Comparison of ENCODE assay signal across 1 cellular context in the genomic region with DNA sequence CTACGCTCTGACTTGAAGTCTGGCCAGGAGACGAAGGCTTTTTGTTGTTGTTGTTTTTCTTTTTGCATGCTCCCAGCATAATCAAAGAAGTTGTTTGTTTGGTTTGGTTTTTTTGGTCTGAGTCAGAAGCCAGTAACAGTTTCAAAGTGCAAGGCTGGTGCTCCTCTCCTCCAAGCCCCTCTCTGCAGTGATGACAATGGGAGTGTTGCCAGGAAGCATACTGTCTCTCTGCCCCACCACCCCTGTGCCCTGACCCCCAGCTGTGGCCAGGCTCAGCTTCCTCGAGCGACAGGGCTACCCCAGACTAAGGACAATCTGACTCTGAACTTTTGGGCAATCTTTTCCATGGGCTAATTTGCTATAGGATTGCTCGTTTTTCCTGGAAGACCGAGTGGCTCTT.
TF ChIP-seq lines count a peak whose summit lies in the region.

No MANE protein-coding gene starts in this region.

TF ChIP-seq in HCT116, 20 proteins besides CTCF, POLR2A, EP300 and RAD21 (continued from another document):
- TF ChIP-seq, protein P1, sequence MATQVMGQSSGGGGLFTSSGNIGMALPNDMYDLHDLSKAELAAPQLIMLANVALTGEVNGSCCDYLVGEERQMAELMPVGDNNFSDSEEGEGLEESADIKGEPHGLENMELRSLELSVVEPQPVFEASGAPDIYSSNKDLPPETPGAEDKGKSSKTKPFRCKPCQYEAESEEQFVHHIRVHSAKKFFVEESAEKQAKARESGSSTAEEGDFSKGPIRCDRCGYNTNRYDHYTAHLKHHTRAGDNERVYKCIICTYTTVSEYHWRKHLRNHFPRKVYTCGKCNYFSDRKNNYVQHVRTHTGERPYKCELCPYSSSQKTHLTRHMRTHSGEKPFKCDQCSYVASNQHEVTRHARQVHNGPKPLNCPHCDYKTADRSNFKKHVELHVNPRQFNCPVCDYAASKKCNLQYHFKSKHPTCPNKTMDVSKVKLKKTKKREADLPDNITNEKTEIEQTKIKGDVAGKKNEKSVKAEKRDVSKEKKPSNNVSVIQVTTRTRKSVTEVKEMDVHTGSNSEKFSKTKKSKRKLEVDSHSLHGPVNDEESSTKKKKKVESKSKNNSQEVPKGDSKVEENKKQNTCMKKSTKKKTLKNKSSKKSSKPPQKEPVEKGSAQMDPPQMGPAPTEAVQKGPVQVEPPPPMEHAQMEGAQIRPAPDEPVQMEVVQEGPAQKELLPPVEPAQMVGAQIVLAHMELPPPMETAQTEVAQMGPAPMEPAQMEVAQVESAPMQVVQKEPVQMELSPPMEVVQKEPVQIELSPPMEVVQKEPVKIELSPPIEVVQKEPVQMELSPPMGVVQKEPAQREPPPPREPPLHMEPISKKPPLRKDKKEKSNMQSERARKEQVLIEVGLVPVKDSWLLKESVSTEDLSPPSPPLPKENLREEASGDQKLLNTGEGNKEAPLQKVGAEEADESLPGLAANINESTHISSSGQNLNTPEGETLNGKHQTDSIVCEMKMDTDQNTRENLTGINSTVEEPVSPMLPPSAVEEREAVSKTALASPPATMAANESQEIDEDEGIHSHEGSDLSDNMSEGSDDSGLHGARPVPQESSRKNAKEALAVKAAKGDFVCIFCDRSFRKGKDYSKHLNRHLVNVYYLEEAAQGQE (IDR thresholded peaks at IDR 0.05; ENCODE audit: low read depth) = no peak
- TF ChIP-seq EGR1 (IDR thresholded peaks at IDR 0.05; ENCODE audit: low read depth) (no peak), TCF7L2 (IDR thresholded peaks at IDR 0.05; ENCODE audit: borderline replicate concordance, extremely low read depth, insufficient read depth, insufficient read length) (no peak)
